ENCODE assay signal across 14 cellular contexts in the genomic region with DNA sequence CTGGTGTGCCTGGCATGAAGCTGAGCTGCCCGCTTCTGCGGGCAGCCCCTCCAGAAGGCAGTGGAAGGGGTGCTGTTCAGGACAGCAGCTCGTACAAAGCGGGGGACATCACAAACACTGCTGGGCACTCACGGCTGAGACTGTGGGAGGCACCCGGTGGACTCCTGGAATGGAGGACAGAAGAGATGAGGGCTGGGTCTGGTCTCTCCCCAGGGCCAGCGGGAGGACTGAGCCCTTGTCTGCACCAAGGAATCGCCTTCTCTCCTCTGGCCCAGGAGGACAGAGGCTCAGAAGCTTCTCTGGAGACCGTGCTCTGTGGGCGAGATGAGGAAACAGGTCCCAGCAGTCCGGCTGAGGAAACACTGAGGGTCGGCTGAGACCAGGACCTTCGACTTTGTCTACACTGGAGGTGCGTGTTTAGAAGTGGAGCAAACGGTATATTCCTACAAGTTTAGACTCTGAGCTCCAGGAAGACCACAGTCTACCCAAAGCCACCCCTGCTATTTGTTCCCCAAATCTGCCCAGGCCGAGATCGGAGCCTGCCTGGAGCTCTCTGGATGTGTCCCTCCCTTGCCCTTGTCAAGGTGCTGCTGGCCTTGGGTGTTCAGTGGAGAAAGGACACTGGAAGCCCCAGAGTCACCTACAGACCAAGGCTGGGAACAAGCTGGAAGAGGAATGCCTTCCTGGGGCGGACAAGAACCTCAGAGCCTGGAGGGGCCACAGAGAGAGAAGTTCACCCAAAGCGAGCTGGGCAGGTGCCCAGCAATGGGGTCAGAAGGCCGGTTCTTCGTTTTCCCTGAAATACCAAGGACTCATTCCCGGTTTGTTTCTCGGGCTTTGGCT.
"Had no signal": no experiment of that assay in that cellular context is flagged by ENCODE, and none has a peak within 500 bp of the region (broad histone marks: within the 10 kb centered on the region; RNA-seq: fewer than 3 reads in every experiment).

No MANE protein-coding gene starts in this region.

- H3K4me1 Mint-ChIP-seq: central memory CD8-positive, alpha-beta T cell; memory B cell had no signal

- H3K4me1 ChIP-seq: pancreas had no signal

- H3K4me3 Mint-ChIP-seq: activated T-cell treated with anti-CD3 and anti-CD28 coated beads, Interleukin-2, amount 50 U/mL, for 24 hours; central memory CD8-positive, alpha-beta T cell; dendritic cell treated with granulocyte-macrophage colony-stimulating factor and Interleukin-4, amounts not matched to agents 40 ng/mL and 50 ng/mL, for 4 days; memory B cell; T-helper 1 cell treated with Interleukin-12 subunit alpha and Interleukin-12 subunit beta and Interleukin-4 antibody, amounts not matched to agents 30 μg/mL and 1 μg/mL, for 36 hours had no signal

- H3K27ac ChIP-seq: body of pancreas, pancreas had no signal

- H3K36me3 Mint-ChIP-seq: memory B cell had no signal

- H3K36me3 ChIP-seq: pancreas had no signal

- H3K9me3 Mint-ChIP-seq: activated T-cell treated with anti-CD3 and anti-CD28 coated beads, Interleukin-2, amount 50 U/mL, for 24 hours; central memory CD8-positive, alpha-beta T cell; dendritic cell treated with granulocyte-macrophage colony-stimulating factor and Interleukin-4, amounts not matched to agents 40 ng/mL and 50 ng/mL, for 4 days; memory B cell; T-helper 1 cell treated with Interleukin-12 subunit alpha and Interleukin-12 subunit beta and Interleukin-4 antibody, amounts not matched to agents 30 μg/mL and 1 μg/mL, for 36 hours had no signal

- H3K9me3 ChIP-seq: body of pancreas, pancreas had no signal

- DNase-seq: activated CD4-positive, alpha-beta T cell treated with anti-CD3 and anti-CD28 coated beads, Interleukin-2, amount 50 U/mL, for 4 hours; activated naive CD4-positive, alpha-beta T cell treated with Interleukin-2 at 50 U/mL for 16 hours; activated T-cell treated with anti-CD3 and anti-CD28 coated beads, Interleukin-2, amount 50 U/mL, for 24 hours; hippocampal formation; retina; small intestine; trophoblast cell had no signal

- H3K27ac Mint-ChIP-seq: activated T-cell treated with anti-CD3 and anti-CD28 coated beads, Interleukin-2, amount 50 U/mL, for 24 hours; dendritic cell treated with granulocyte-macrophage colony-stimulating factor and Interleukin-4, amounts not matched to agents 40 ng/mL and 50 ng/mL, for 4 days; memory B cell; T-helper 1 cell treated with Interleukin-12 subunit alpha and Interleukin-12 subunit beta and Interleukin-4 antibody, amounts not matched to agents 30 μg/mL and 1 μg/mL, for 36 hours had no signal

- H3K27me3 ChIP-seq: pancreas had no signal

- H3K4me3 ChIP-seq: body of pancreas, pancreas had no signal

- ATAC-seq: activated CD4-positive, CD25-positive, alpha-beta regulatory T cell treated with anti-CD3 and anti-CD28 coated beads, Interleukin-2, amount 50 U/mL, for 24 hours; body of pancreas; pancreas had no signal
